22 cellular contexts compared by ENCODE assay signal in genomic region chr20:3192226-3193015, GRCh38. TPM values are rescaled to one million over a fixed set of nuclear protein-coding genes. Genes with fewer than 3 reads are reported as not detected.
DNase-seq lines count a peak whose midpoint lies in the region; ATAC-seq and TF ChIP-seq lines count a peak whose summit lies in the region.
"Had no signal": no experiment of that assay in that cellular context is flagged by ENCODE, and none has a peak within 500 bp of the region (broad histone marks: within the 10 kb centered on the region; RNA-seq: fewer than 3 reads in every experiment).

No MANE protein-coding gene starts in this region.

- H3K27me3 Mint-ChIP-seq in activated T-cell treated with anti-CD3 and anti-CD28 coated beads, Interleukin-2, amount 50 U/mL, for 24 hours = no peaks in the 10 kb centered on the region
- H3K27me3 Mint-ChIP-seq in endodermal cell (ENCODE audit: insufficient read depth) (no peaks in the 10 kb centered on the region), T-helper 17 cell (no peaks in the 10 kb centered on the region)
- no peaks in the 10 kb centered on the region for H3K27me3 Mint-ChIP-seq in naive thymus-derived CD4-positive, alpha-beta T cell

- POLR2A ChIA-PET in RWPE1 (lab: Yijun Ruan, JAX; ENCODE audit: low non-redundant PET) = no interaction called here
- POLR2A ChIA-PET in naive thymus-derived CD4-positive, alpha-beta T cell (lab: Charles Lee) = interaction anchor here (1.0 to 1.6 kb wide), 2 partner anchors 33 to 141 kb away, joined by 3 read pairs; no protein-coding TSS in a partner anchor

- peak overlapping the region; percentile 72 for H3K27ac Mint-ChIP-seq in activated T-cell treated with anti-CD3 and anti-CD28 coated beads, Interleukin-2, amount 50 U/mL, for 24 hours
- peak overlapping the region; percentile 27 for H3K27ac Mint-ChIP-seq in endodermal cell
- H3K27ac Mint-ChIP-seq in naive thymus-derived CD4-positive, alpha-beta T cell = peak overlapping the region in 5 of 9 donors; percentile 19 to 68 (median 31)
- H3K27ac Mint-ChIP-seq in T-helper 17 cell = no peak overlapping the region
- H3K27ac Mint-ChIP-seq: CD8-positive, alpha-beta T cell had no signal

- TF ChIP-seq CTCF in RWPE1 (conservative IDR thresholded peaks at IDR 0.05; ENCODE audit: low read depth) = no peak
- TF ChIP-seq CTCF in endodermal cell (conservative IDR thresholded peaks at IDR 0.05) = no peak

- H3K9me3 ChIP-seq in endodermal cell (ENCODE audit: control insufficient read depth, low read length) (no peaks in the 10 kb centered on the region), T-helper 17 cell (ENCODE audit: control insufficient read depth, low read length, poor library complexity, severe bottlenecking) (no peaks in the 10 kb centered on the region)
- H3K9me3 ChIP-seq in naive thymus-derived CD4-positive, alpha-beta T cell (ENCODE audit: control insufficient read depth in 2 of 3, low read length in 3 of 3) = no peaks in the 10 kb centered on the region
- H3K9me3 ChIP-seq: Peyer's patch had no signal

- no peaks in the 10 kb centered on the region for H3K27me3 ChIP-seq in endodermal cell (ENCODE audit: control insufficient read depth, insufficient read depth, low read length, poor library complexity, severe bottlenecking)
- H3K27me3 ChIP-seq in naive thymus-derived CD4-positive, alpha-beta T cell (ENCODE audit: control insufficient read depth in 2 of 2, insufficient read depth in 2 of 2, low read length in 2 of 2) = no peaks in the 10 kb centered on the region
- H3K27me3 ChIP-seq: Peyer's patch had no signal

- H3K27ac ChIP-seq in RWPE1 (0 out of 2 replicates have a peak overlapping the region, but pooled peaks have one; percentile 38), endodermal cell (ENCODE audit: low read depth, low read length) (no peak overlapping the region)
- no peak overlapping the region for H3K27ac ChIP-seq in naive thymus-derived CD4-positive, alpha-beta T cell (ENCODE audit: low read depth, low read length)
- H3K27ac ChIP-seq: 22Rv1, Peyer's patch had no signal

- H3K4me3 Mint-ChIP-seq in activated T-cell treated with anti-CD3 and anti-CD28 coated beads, Interleukin-2, amount 50 U/mL, for 24 hours = no peak overlapping the region
- H3K4me3 Mint-ChIP-seq in endodermal cell (no peak overlapping the region), T-helper 17 cell (no peak overlapping the region)
- no peak overlapping the region for H3K4me3 Mint-ChIP-seq in naive thymus-derived CD4-positive, alpha-beta T cell
- H3K4me3 Mint-ChIP-seq: CD8-positive, alpha-beta T cell had no signal

- H3K4me1 Mint-ChIP-seq in activated T-cell treated with anti-CD3 and anti-CD28 coated beads, Interleukin-2, amount 50 U/mL, for 24 hours (ENCODE audit: low read depth) = peaks cover 26% of the 10 kb centered on the region
- H3K4me1 Mint-ChIP-seq in endodermal cell (peaks cover 4% of the 10 kb centered on the region), T-helper 17 cell (peaks cover 14% of the 10 kb centered on the region)
- H3K4me1 Mint-ChIP-seq in naive thymus-derived CD4-positive, alpha-beta T cell = peaks cover 0 to 12% (median 11%) of the 10 kb centered on the region in 7 donors

- peaks cover 67% of the 10 kb centered on the region for H3K36me3 ChIP-seq in endodermal cell (ENCODE audit: control insufficient read depth, insufficient read depth, low read length)
- peaks cover 0 to 79% (median 35%) of the 10 kb centered on the region in 3 experiments for H3K36me3 ChIP-seq in naive thymus-derived CD4-positive, alpha-beta T cell (ENCODE audit: control insufficient read depth in 2 of 3, insufficient read depth in 3 of 3, low read length in 3 of 3)

- no peaks in the 10 kb centered on the region for H3K9me3 Mint-ChIP-seq in activated T-cell treated with anti-CD3 and anti-CD28 coated beads, Interleukin-2, amount 50 U/mL, for 24 hours
- no peaks in the 10 kb centered on the region for H3K9me3 Mint-ChIP-seq in endodermal cell
- no peaks in the 10 kb centered on the region for H3K9me3 Mint-ChIP-seq in naive thymus-derived CD4-positive, alpha-beta T cell
- H3K9me3 Mint-ChIP-seq: CD8-positive, alpha-beta T cell had no signal

- WGBS in endodermal cell (ENCODE audit: insufficient coverage in 1 of 2, insufficient read length in 1 of 2), 2 experiments = 95 to 97% methylated on average over 13 to 18 of the region's 18 CpGs

- H3K9ac ChIP-seq in endodermal cell (ENCODE audit: extremely low read depth, low read length, poor library complexity, severe bottlenecking) = no peak overlapping the region

- H3K4me1 ChIP-seq in endodermal cell (ENCODE audit: control insufficient read depth, insufficient read depth, low read length) = no peaks in the 10 kb centered on the region
- H3K4me1 ChIP-seq in naive thymus-derived CD4-positive, alpha-beta T cell (ENCODE audit: control insufficient read depth in 2 of 2, insufficient read depth in 2 of 2, low read length in 2 of 2) = no peaks in the 10 kb centered on the region
- H3K4me1 ChIP-seq: Peyer's patch had no signal

- intact Hi-C loops in naive thymus-derived CD4-positive, alpha-beta T cell (cut with micrococcal nuclease) = no loop called here

- no peak for ATAC-seq in naive thymus-derived CD4-positive, alpha-beta T cell
- no peak for ATAC-seq in T-helper 17 cell
- ATAC-seq: CD8-positive, alpha-beta T cell; HCT116; Right ventricle myocardium inferior had no signal

- no peak overlapping the region for H3K4me3 ChIP-seq in endodermal cell (ENCODE audit: low read length)
- no peak overlapping the region for H3K4me3 ChIP-seq in naive thymus-derived CD4-positive, alpha-beta T cell (ENCODE audit: low read length)
- H3K4me3 ChIP-seq: Peyer's patch had no signal

- CTCF ChIA-PET in RWPE1 (lab: Yijun Ruan, JAX) = interaction anchor here (0.7 kb wide), 1 partner anchor 791 kb away, joined by 4 read pairs; no protein-coding TSS in a partner anchor
- CTCF ChIA-PET in naive thymus-derived CD4-positive, alpha-beta T cell (lab: Charles Lee) = interaction anchor here (1.0 kb wide), 1 partner anchor 102 kb away, joined by 3 read pairs; no protein-coding TSS in a partner anchor

- H3K36me3 Mint-ChIP-seq in activated T-cell treated with anti-CD3 and anti-CD28 coated beads, Interleukin-2, amount 50 U/mL, for 24 hours (ENCODE audit: low read depth) = peaks cover 90% of the 10 kb centered on the region
- H3K36me3 Mint-ChIP-seq in endodermal cell (ENCODE audit: low read depth) (peaks cover 59% of the 10 kb centered on the region), T-helper 17 cell (ENCODE audit: low read depth) (peaks cover 16% of the 10 kb centered on the region)
- H3K36me3 Mint-ChIP-seq in naive thymus-derived CD4-positive, alpha-beta T cell = peaks cover 6 to 33% (median 17%) of the 10 kb centered on the region in 5 donors

- DNase-seq in activated T-cell treated with anti-CD3 and anti-CD28 coated beads, Interleukin-2, amount 50 U/mL, for 24 hours = no peak
- no peak for DNase-seq in activated T-cell treated with anti-CD3 and anti-CD28 coated beads, Interleukin-2, amount 50 U/mL, for 1 hour
- DNase-seq in RWPE1 (ENCODE audit: low spot score) (no peak), endodermal cell (no peak), NCI-H146 treated with DMSO at 0.1 percent for 48 hours (lab: John Stamatoyannopoulos, UW; ENCODE audit: unreplicated experiment) (no peak), AML-193 (lab: John Stamatoyannopoulos, UW) (no peak), T-helper 17 cell (no peak)
- DNase-seq in naive thymus-derived CD4-positive, alpha-beta T cell = no peak
- DNase-seq: ACHN; C1 segment of cervical spinal cord; CD8-positive, alpha-beta T cell; KG1; NCI-H1092 treated with DMSO at 0.1 percent for 48 hours; NCI-H1436 treated with DMSO at 0.1 percent for 48 hours; NCI-H2029 treated with DMSO at 0.1 percent for 48 hours; NCI-H345; NCI-H524; NCI-H82; Peyer's patch had no signal

RNA-seq across cellular contexts. Expression of gene DDRGK1, which starts 12.1 kb away (rescaled TPM):
- total RNA-seq in endodermal cell = 10 to 100 TPM; 55.0 to 59.3 TPM
- 45.8 TPM for polyA plus RNA-seq in endodermal cell (2013, experiment 1 of 2)
- 38.0 TPM for polyA plus RNA-seq in endodermal cell (2013, experiment 2 of 2)
- 10 to 100 TPM; 39.4 to 60.3 (median 46.6) TPM for total RNA-seq in naive thymus-derived CD4-positive, alpha-beta T cell
- polyA plus RNA-seq in naive thymus-derived CD4-positive, alpha-beta T cell = 10 to 100 TPM; 40.6 to 58.0 TPM
- total RNA-seq in T-helper 17 cell = 10 to 100 TPM; 43.7 to 45.6 TPM

RNA-seq across cellular contexts. Expression of gene ITPA, which starts 16.9 kb away (rescaled TPM):
- 10 to 100 TPM; 50.8 to 53.6 TPM for total RNA-seq in endodermal cell
- polyA plus RNA-seq in endodermal cell (2013, experiment 1 of 2) = 47.9 TPM
- polyA plus RNA-seq in endodermal cell (2013, experiment 2 of 2) = 37.1 TPM
- 10 to 100 TPM; 37.7 to 71.2 (median 43.5) TPM for total RNA-seq in naive thymus-derived CD4-positive, alpha-beta T cell
- 10 to 100 TPM; 50.1 to 62.3 TPM for polyA plus RNA-seq in naive thymus-derived CD4-positive, alpha-beta T cell
- 10 to 100 TPM; 39.5 to 41.4 TPM for total RNA-seq in T-helper 17 cell

RNA-seq across cellular contexts. Expression of gene LZTS3, which starts 19.1 kb away (rescaled TPM):
- total RNA-seq in endodermal cell = 10 to 100 TPM; 26.8 to 27.7 TPM
- 8.8 TPM for polyA plus RNA-seq in endodermal cell (2013, experiment 1 of 2)
- polyA plus RNA-seq in endodermal cell (2013, experiment 2 of 2) = 7.5 TPM
- 10 to 100 TPM in 4 of 5 experiments, under 1 TPM in 1; 0.73 to 34.6 (median 22.0) TPM for total RNA-seq in naive thymus-derived CD4-positive, alpha-beta T cell
- 1 to 10 TPM; 4.4 to 4.8 TPM for polyA plus RNA-seq in naive thymus-derived CD4-positive, alpha-beta T cell
- 10 to 100 TPM; 15.7 to 19.1 TPM for total RNA-seq in T-helper 17 cell

RNA-seq across cellular contexts. Expression of gene FASTKD5, which starts 32.8 kb away (rescaled TPM):
- total RNA-seq in endodermal cell (10 to 100 TPM; 13.9 to 20.0 TPM), T-helper 17 cell (10 to 100 TPM; 21.0 to 34.2 TPM)
- 11.9 TPM for polyA plus RNA-seq in endodermal cell (2013, experiment 1 of 2)
- 10.1 TPM for polyA plus RNA-seq in endodermal cell (2013, experiment 2 of 2)
- 10 to 100 TPM; 24.5 to 41.9 (median 30.6) TPM for total RNA-seq in naive thymus-derived CD4-positive, alpha-beta T cell
- polyA plus RNA-seq in naive thymus-derived CD4-positive, alpha-beta T cell = 10 to 100 TPM; 21.2 to 26.3 TPM

RNA-seq across cellular contexts. Expression of gene UBOX5, which starts 32.8 kb away (rescaled TPM):
- total RNA-seq in endodermal cell (10 to 100 TPM in 1 of 2 donors, 1 to 10 TPM in 1; 5.3 to 10.8 TPM), T-helper 17 cell (1 to 10 TPM; 7.0 to 8.2 TPM)
- polyA plus RNA-seq in endodermal cell (2013, experiment 1 of 2) = 6.6 TPM
- polyA plus RNA-seq in endodermal cell (2013, experiment 2 of 2) = 6.8 TPM
- 10 to 100 TPM in 2 of 5 experiments, 1 to 10 TPM in 3; 8.3 to 13.8 (median 9.5) TPM for total RNA-seq in naive thymus-derived CD4-positive, alpha-beta T cell
- 1 to 10 TPM; 5.8 to 8.7 TPM for polyA plus RNA-seq in naive thymus-derived CD4-positive, alpha-beta T cell
